7 cellular contexts compared by ENCODE assay signal in genomic region chr4:25376754-25377571, GRCh38.
A peak's percentile ranks its signal among the peaks of the same experiment; 100 is the strongest.
DNase-seq lines count a peak whose midpoint lies in the region; ATAC-seq lines count a peak whose summit lies in the region.

A gene with protein sequence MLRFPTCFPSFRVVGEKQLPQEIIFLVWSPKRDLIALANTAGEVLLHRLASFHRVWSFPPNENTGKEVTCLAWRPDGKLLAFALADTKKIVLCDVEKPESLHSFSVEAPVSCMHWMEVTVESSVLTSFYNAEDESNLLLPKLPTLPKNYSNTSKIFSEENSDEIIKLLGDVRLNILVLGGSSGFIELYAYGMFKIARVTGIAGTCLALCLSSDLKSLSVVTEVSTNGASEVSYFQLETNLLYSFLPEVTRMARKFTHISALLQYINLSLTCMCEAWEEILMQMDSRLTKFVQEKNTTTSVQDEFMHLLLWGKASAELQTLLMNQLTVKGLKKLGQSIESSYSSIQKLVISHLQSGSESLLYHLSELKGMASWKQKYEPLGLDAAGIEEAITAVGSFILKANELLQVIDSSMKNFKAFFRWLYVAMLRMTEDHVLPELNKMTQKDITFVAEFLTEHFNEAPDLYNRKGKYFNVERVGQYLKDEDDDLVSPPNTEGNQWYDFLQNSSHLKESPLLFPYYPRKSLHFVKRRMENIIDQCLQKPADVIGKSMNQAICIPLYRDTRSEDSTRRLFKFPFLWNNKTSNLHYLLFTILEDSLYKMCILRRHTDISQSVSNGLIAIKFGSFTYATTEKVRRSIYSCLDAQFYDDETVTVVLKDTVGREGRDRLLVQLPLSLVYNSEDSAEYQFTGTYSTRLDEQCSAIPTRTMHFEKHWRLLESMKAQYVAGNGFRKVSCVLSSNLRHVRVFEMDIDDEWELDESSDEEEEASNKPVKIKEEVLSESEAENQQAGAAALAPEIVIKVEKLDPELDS (plus strand): TSS chr4:25377263. CDS start chr4:25377428, 165 bp downstream.

- peak; percentile 85 for ATAC-seq in GM18517 (IDR thresholded peaks at IDR 0.05; ENCODE audit: unreplicated experiment)
- ATAC-seq in HG02981 (IDR thresholded peaks at IDR 0.05; ENCODE audit: unreplicated experiment): peak; percentile 96

- DNase-seq in NCI-H2029 (lab: John Stamatoyannopoulos, UW) (peak; percentile 90), T-helper 9 cell (peak; percentile 99), astrocyte of the hippocampus (ENCODE audit: low read depth, low spot score) (peak; percentile 97), hippocampal formation (lab: John Stamatoyannopoulos, UW) (peak; percentile 81 to 88), retina (peak; percentile 92)

Comparison
In these comparisons a context has a peak if more than half of its experiments do, and no peak if none do; other contexts are left out.
1. Peak in every context shown above with its lines: DNase-seq and ATAC-seq.